29 cellular contexts compared by ENCODE assay signal in genomic region chr16:19754644-19755036, GRCh38. TPM values are rescaled to one million over a fixed set of nuclear protein-coding genes. Genes with fewer than 3 reads are reported as not detected.
A peak's percentile ranks its signal among the peaks of the same experiment; 100 is the strongest.
DNase-seq lines count a peak whose midpoint lies in the region; ATAC-seq, FAIRE-seq and TF ChIP-seq lines count a peak whose summit lies in the region.
"Had no signal": no experiment of that assay in that cellular context is flagged by ENCODE, and none has a peak within 500 bp of the region (broad histone marks: within the 10 kb centered on the region; RNA-seq: fewer than 3 reads in every experiment).

No MANE protein-coding gene starts in this region.

- DNase-seq in left ventricle myocardium superior (no peak), left cardiac atrium (no peak), endothelial cell of umbilical vein (ENCODE audit: low read depth, low spot score) (no peak), DMS79 treated with DMSO at 0.1 percent for 48 hours (lab: John Stamatoyannopoulos, UW) (no peak), kidney (no peak)
- DNase-seq: activated CD4-positive, CD25-positive, alpha-beta regulatory T cell treated with anti-CD3 and anti-CD28 coated beads, Interleukin-2, amount 50 U/mL, for 72 hours; activated CD8-positive, alpha-beta T cell treated with anti-CD3 and anti-CD28 coated beads, Interleukin-2, amount 10 ng/mL, durations not matched to agents 7 days and 5 days; activated naive CD4-positive, alpha-beta T cell treated with anti-CD3 and anti-CD28 coated beads, Interleukin-2, amount 10 ng/mL, durations not matched to agents 7 days and 5 days; activated T-cell treated with anti-CD3 and anti-CD28 coated beads, Interleukin-2, amount 50 U/mL, for 4 hours; anterior cingulate cortex; BE2C; cerebellar nuclear complex; effector memory CD4-positive, alpha-beta T cell; NCI-H1092 treated with DMSO at 0.1 percent for 48 hours; NCI-H1930; NCI-H2227 treated with DMSO at 0.1 percent for 48 hours; NCI-H82; posterior cingulate gyrus; SIG-M5; stimulated activated naive CD4-positive, alpha-beta T cell had no signal

- peak; percentile 4 for FAIRE-seq in endothelial cell of umbilical vein (lab: Jason Lieb, UNC)
- no peak for FAIRE-seq in kidney (lab: Jason Lieb, UNC)
- FAIRE-seq: A204.1, small intestine, TTC549 had no signal

- POLR2A ChIA-PET in endothelial cell of umbilical vein (lab: Charles Lee), result no interaction called here

- peaks cover 29% of the 10 kb centered on the region for H3K4me1 ChIP-seq in endothelial cell of umbilical vein (ENCODE audit: control insufficient read depth, extremely low read depth, insufficient read depth, low read length)
- peaks cover 15% of the 10 kb centered on the region for H3K4me1 ChIP-seq in parathyroid adenoma
- H3K4me1 ChIP-seq in kidney (ENCODE audit: control insufficient read depth in 1 of 2, insufficient read depth in 1 of 2, low read depth in 1 of 2, low read length in 2 of 2), result peaks cover 11 to 12% of the 10 kb centered on the region in 2 donors
- H3K4me1 ChIP-seq: BE2C had no signal

- H3K27ac ChIP-seq in endothelial cell of umbilical vein (ENCODE audit: insufficient read depth, low read depth, low read length) (peak overlapping the region; percentile 78), parathyroid adenoma (peak overlapping the region; percentile 35), kidney (ENCODE audit: low read depth in 2 of 2, low read length in 2 of 2) (peak overlapping the region in 1 of 2 donors; percentile 32)
- H3K27ac ChIP-seq: HL-60 had no signal

- CTCF ChIA-PET in endothelial cell of umbilical vein (lab: Charles Lee), result interaction anchor here (1.9 to 2.2 kb wide), 2 partner anchors 11 to 18 kb away, joined by 4 to 9 read pairs; no protein-coding TSS in a partner anchor

- H3K27me3 ChIP-seq in endothelial cell of umbilical vein (ENCODE audit: control insufficient read depth in 2 of 2, insufficient read depth in 2 of 2, low read length in 2 of 2) (no peaks in the 10 kb centered on the region), parathyroid adenoma (ENCODE audit: control insufficient read depth, insufficient read depth, low read length) (no peaks in the 10 kb centered on the region)
- H3K27me3 ChIP-seq: BE2C, transverse colon had no signal

- no peaks in the 10 kb centered on the region for H3K9me1 ChIP-seq in endothelial cell of umbilical vein (replicated peaks; ENCODE audit: control insufficient read depth, extremely low read depth, insufficient read depth, low read length)

- BruUV-seq in endothelial cell of umbilical vein (replicated peaks; lab: Mats Ljungman, UMichigan), result no TSS peak

- H4K20me1 ChIP-seq in endothelial cell of umbilical vein (replicated peaks; ENCODE audit: control insufficient read depth, extremely low read depth, insufficient read depth, low read length), result no peaks in the 10 kb centered on the region

- ATAC-seq in left ventricle myocardium superior (peak; percentile 45), left cardiac atrium (no peak), GM19351 (IDR thresholded peaks at IDR 0.05; ENCODE audit: unreplicated experiment) (no peak), HG02870 (IDR thresholded peaks at IDR 0.05; ENCODE audit: unreplicated experiment) (no peak)
- ATAC-seq: activated CD8-positive, alpha-beta T cell treated with anti-CD3 and anti-CD28 coated beads, Interleukin-2, amount 10 ng/mL, durations not matched to agents 7 days and 5 days; activated T-cell treated with anti-CD3 and anti-CD28 coated beads, Interleukin-2, amount 50 U/mL, for 4 hours; natural killer cell treated with Interleukin-12 subunit alpha and Interleukin-12 subunit beta and Interleukin-15 and Interleukin-18, amount 100 ng/mL, for 72 hours had no signal

- H3K4me2 ChIP-seq in endothelial cell of umbilical vein (ENCODE audit: insufficient read depth, low read length) (peak overlapping the region; percentile 73), parathyroid adenoma (ENCODE audit: low read length) (no peak overlapping the region)

- H3K36me3 ChIP-seq in endothelial cell of umbilical vein (ENCODE audit: control insufficient read depth in 2 of 2, extremely low read depth in 1 of 2, insufficient read depth in 2 of 2, low read length in 2 of 2) (no peaks in the 10 kb centered on the region), parathyroid adenoma (ENCODE audit: control insufficient read depth, insufficient read depth, low read length) (no peaks in the 10 kb centered on the region), kidney (ENCODE audit: control insufficient read depth in 1 of 2, insufficient read depth in 2 of 2, low read length in 2 of 2) (no peaks in the 10 kb centered on the region)
- H3K36me3 ChIP-seq: BE2C, transverse colon had no signal

- H3K79me2 ChIP-seq in endothelial cell of umbilical vein (ENCODE audit: control insufficient read depth, insufficient read depth, low read length) (no peaks in the 10 kb centered on the region), parathyroid adenoma (peaks cover 18% of the 10 kb centered on the region)

- H3K9ac ChIP-seq in endothelial cell of umbilical vein (replicated peaks; ENCODE audit: extremely low read depth, insufficient read depth, low read length), result peak overlapping the region; percentile 79
- H3K9ac ChIP-seq in parathyroid adenoma, result no peak overlapping the region
- H3K9ac ChIP-seq in kidney (ENCODE audit: low read length in 2 of 2), result no peak overlapping the region

- peak overlapping the region; percentile 70 for H2AFZ ChIP-seq in endothelial cell of umbilical vein (ENCODE audit: low read depth, low read length)
- no peak overlapping the region for H2AFZ ChIP-seq in parathyroid adenoma

- dilution Hi-C loops in endothelial cell of umbilical vein (cut with MboI; ENCODE audit: extremely low pct_ligation_motif_present, low sequenced_read_pairs), result no loop called here

- peak overlapping the region in 1 of 3 experiments; percentile 7 for H3K4me3 ChIP-seq in endothelial cell of umbilical vein (replicated peaks in 1 of 3; ENCODE audit: insufficient read depth in 1 of 3, low read depth in 1 of 3, low read length in 3 of 3)
- no peak overlapping the region for H3K4me3 ChIP-seq in parathyroid adenoma (ENCODE audit: low read depth, low read length)
- no peak overlapping the region for H3K4me3 ChIP-seq in kidney (ENCODE audit: low read length in 2 of 2)
- H3K4me3 ChIP-seq: transverse colon had no signal

- TF ChIP-seq CTCF in endothelial cell of umbilical vein (IDR thresholded peaks at IDR 0.05; ENCODE audit: extremely low read depth in 1 of 2, insufficient read depth in 1 of 2, low read depth in 1 of 2, low read length in 2 of 2) (no peak), parathyroid adenoma (IDR thresholded peaks at IDR 0.05) (no peak), kidney (IDR thresholded peaks at IDR 0.05; ENCODE audit: borderline replicate concordance, extremely low read depth, insufficient read depth) (no peak)

- intact Hi-C loops in left ventricle myocardium superior (cut with micrococcal nuclease) (no loop called here), left cardiac atrium (cut with DNase I) (no loop called here), endothelial cell of umbilical vein (cut with micrococcal nuclease) (loop anchor here (1.0 kb wide), 1 partner anchor 36 kb away; the partner anchor contains the start of genes IQCK and KNOP1), kidney (cut with DNase I) (no loop called here)

- TF ChIP-seq POLR2A in endothelial cell of umbilical vein (IDR thresholded peaks at IDR 0.05; ENCODE audit: low read depth, low read length), result no peak

- H3K9me3 ChIP-seq in endothelial cell of umbilical vein (replicated peaks; ENCODE audit: control insufficient read depth, insufficient read depth, low read length) (no peaks in the 10 kb centered on the region), parathyroid adenoma (ENCODE audit: control insufficient read depth, low read length) (no peaks in the 10 kb centered on the region), kidney (ENCODE audit: control insufficient read depth in 1 of 2, low read length in 2 of 2) (no peaks in the 10 kb centered on the region)
- H3K9me3 ChIP-seq: BE2C, transverse colon had no signal

TF ChIP-seq in endothelial cell of umbilical vein, 7 proteins besides CTCF, POLR2A, EP300 and RAD21:
- TF ChIP-seq POLR2AphosphoS5 (IDR thresholded peaks at IDR 0.05; ENCODE audit: insufficient read depth, low read depth, low read length), result no peak
- TF ChIP-seq JUN (IDR thresholded peaks at IDR 0.05; ENCODE audit: borderline replicate concordance, insufficient read depth, insufficient read length, low read depth), result no peak
- TF ChIP-seq EZH2 (IDR thresholded peaks at IDR 0.05; ENCODE audit: borderline replicate concordance, low read depth, low read length, severe bottlenecking), result no peak
- TF ChIP-seq MYC (IDR thresholded peaks at IDR 0.05; ENCODE audit: low read depth, low read length), result no peak
- TF ChIP-seq GATA2 (IDR thresholded peaks at IDR 0.05; ENCODE audit: insufficient read depth, insufficient read length, low read depth, low read length), result no peak
- TF ChIP-seq FOS (IDR thresholded peaks at IDR 0.05; ENCODE audit: borderline replicate concordance, insufficient read depth, low read length), result peak; percentile 1
TF ChIP-seq in endothelial cell of umbilical vein: peak in this region for 1.

RNA-seq across cellular contexts. Expression of gene IQCK, which starts 36.6 kb away (rescaled TPM):
- total RNA-seq in left ventricle myocardium superior, result 6.5 TPM
- 1 to 10 TPM; 4.3 to 6.6 TPM for total RNA-seq in left cardiac atrium
- total RNA-seq in endothelial cell of umbilical vein, result 13.2 and 17.2 TPM in 2 replicates
- polyA plus RNA-seq in endothelial cell of umbilical vein, result 13.9 and 18.1 TPM in 2 replicates
- polyA plus RNA-seq in endothelial cell of umbilical vein (2011; cell fraction: cytosol; rRNA removed), result 11.7 and 12.2 TPM in 2 replicates
- 18.9 and 25.5 TPM in 2 replicates for polyA plus RNA-seq in endothelial cell of umbilical vein (2011; cell fraction: nucleus; rRNA removed)
- polyA plus RNA-seq in endothelial cell of umbilical vein (2012), result 6.4 and 8.9 TPM in 2 replicates
- polyA minus RNA-seq in endothelial cell of umbilical vein, result 14.0 and 20.9 TPM in 2 replicates
- polyA minus RNA-seq in endothelial cell of umbilical vein (2011; cell fraction: cytosol; rRNA and poly(A)+ RNA removed), result 3.5 TPM
- polyA minus RNA-seq in endothelial cell of umbilical vein (2011; cell fraction: nucleus; rRNA and poly(A)+ RNA removed), result 23.5 and 24.4 TPM in 2 replicates
- 38.1 TPM for total RNA-seq in kidney
- polyA plus RNA-seq in kidney (ENCODE audit: insufficient read depth, low read depth, low replicate concordance), result 35.4 TPM

RNA-seq across cellular contexts. Expression of gene KNOP1, which starts 36.6 kb away (rescaled TPM):
- total RNA-seq in left ventricle myocardium superior (9.0 TPM), left cardiac atrium (1 to 10 TPM; 8.5 to 9.1 TPM), endothelial cell of umbilical vein (33.5 and 43.2 TPM in 2 replicates), kidney (17.9 TPM)
- polyA plus RNA-seq in endothelial cell of umbilical vein (5.1 and 6.7 TPM in 2 replicates), kidney (ENCODE audit: insufficient read depth, low read depth, low replicate concordance) (10.2 TPM)
- 9.6 and 10.1 TPM in 2 replicates for polyA plus RNA-seq in endothelial cell of umbilical vein (2011; cell fraction: cytosol; rRNA removed)
- polyA plus RNA-seq in endothelial cell of umbilical vein (2011; cell fraction: nucleus; rRNA removed), result 8.4 and 11.4 TPM in 2 replicates
- 37.5 and 40.3 TPM in 2 replicates for polyA plus RNA-seq in endothelial cell of umbilical vein (2012)
- polyA minus RNA-seq in endothelial cell of umbilical vein, result 12.3 and 15.8 TPM in 2 replicates
- 10.2 TPM for polyA minus RNA-seq in endothelial cell of umbilical vein (2011; cell fraction: cytosol; rRNA and poly(A)+ RNA removed)
- 12.0 and 15.4 TPM in 2 replicates for polyA minus RNA-seq in endothelial cell of umbilical vein (2011; cell fraction: nucleus; rRNA and poly(A)+ RNA removed)
